Comparison of ENCODE assay signal across 8 cellular contexts in genomic region chr17:8080208-8080798, GRCh38. TPM values are rescaled to one million over a fixed set of nuclear protein-coding genes. Genes with fewer than 3 reads are reported as not detected.
DNase-seq lines count a peak whose midpoint lies in the region; ATAC-seq and TF ChIP-seq lines count a peak whose summit lies in the region.

No MANE protein-coding gene starts in this region.

- H3K27me3 ChIP-seq in AG04450 (ENCODE audit: control insufficient read depth, insufficient read depth, low read length) = peaks cover 65% of the 10 kb centered on the region
- H3K27me3 ChIP-seq in KMS-11 (ENCODE audit: insufficient read depth, low read depth) = no peaks in the 10 kb centered on the region
- peaks cover 47% of the 10 kb centered on the region for H3K27me3 ChIP-seq in adrenal gland

- peaks cover 92% of the 10 kb centered on the region for H3K27me3 Mint-ChIP-seq in nephron (ENCODE audit: low read depth)

- H3K36me3 ChIP-seq in KMS-11 (ENCODE audit: insufficient read depth) = no peaks in the 10 kb centered on the region
- H3K36me3 ChIP-seq in adrenal gland (replicated peaks in 1 of 2) = no peaks in the 10 kb centered on the region

- no peaks in the 10 kb centered on the region for H3K79me2 ChIP-seq in KMS-11 (ENCODE audit: insufficient read depth, low read depth)

- H3K27ac ChIP-seq in AG04450 (ENCODE audit: low read depth, low read length) (no peak overlapping the region), KMS-11 (no peak overlapping the region), coronary artery (no peak overlapping the region), adrenal gland (no peak overlapping the region)

- ATAC-seq in GM21390 (IDR thresholded peaks at IDR 0.05; ENCODE audit: unreplicated experiment) (no peak), esophagus mucosa (no peak)

- intact Hi-C loops in adrenal gland (cut with DNase I) = no loop called here

- H3K9ac ChIP-seq in KMS-11 = no peak overlapping the region

- H3K4me1 Mint-ChIP-seq in nephron = no peaks in the 10 kb centered on the region

- TF ChIP-seq CTCF in AG04450 (IDR thresholded peaks at IDR 0.05; ENCODE audit: low read depth, low read length) (no peak), KMS-11 (conservative IDR thresholded peaks at IDR 0.05; ENCODE audit: low read depth, low read length) (0 out of 2 replicates have a peak, but pooled peaks have one; percentile 32), coronary artery (IDR thresholded peaks at IDR 0.05) (no peak), nephron (IDR thresholded peaks at IDR 0.05; ENCODE audit: unreplicated experiment in 3 of 3) (no peak), adrenal gland (IDR thresholded peaks at IDR 0.05) (peak in 1 of 6 experiments; percentile 29)

- no peaks in the 10 kb centered on the region for H3K36me3 Mint-ChIP-seq in nephron (ENCODE audit: low read depth)

- no peak for TF ChIP-seq POLR2A in adrenal gland (IDR thresholded peaks at IDR 0.05)

- H3K4me3 Mint-ChIP-seq in nephron = peak overlapping the region; percentile 82 to 84 (median 83)

- POLR2A ChIA-PET in AG04450 (lab: Yijun Ruan, JAX) = no interaction called here

- H3K4me3 ChIP-seq in AG04450 (ENCODE audit: low read depth, low read length) (peak overlapping the region; percentile 22), KMS-11 (IDR thresholded peaks at IDR 0.05; ENCODE audit: insufficient read depth, low read depth, low read length) (no peak overlapping the region), coronary artery (peak overlapping the region; percentile 64), adrenal gland (peak overlapping the region in 1 of 4 donors; percentile 51)

- peaks cover 2% of the 10 kb centered on the region for H3K9me3 Mint-ChIP-seq in nephron

- no peak overlapping the region for H3K4me2 ChIP-seq in KMS-11

- no peak overlapping the region for H3K27ac Mint-ChIP-seq in nephron

- CTCF ChIA-PET in AG04450 (lab: Charles Lee) = interaction anchor here (0.7 to 1.4 kb wide), 3 partner anchors 14 to 22 kb away, joined by 3 to 8 read pairs (median 6); no protein-coding TSS in a partner anchor

- WGBS in adrenal gland, 4 donors = 28 to 50% (median 34%) methylated on average over 11 to 25 of the region's 25 CpGs

- H2AFZ ChIP-seq in KMS-11 (ENCODE audit: low read depth) = no peak overlapping the region; the same call in 1 of the 2 replicates

- H3K9me3 ChIP-seq in AG04450 (ENCODE audit: control insufficient read depth, insufficient read depth, low read length) (no peaks in the 10 kb centered on the region; the same call in 1 of the 2 replicates), adrenal gland (replicated peaks in 1 of 3) (no peaks in the 10 kb centered on the region)

- H4K20me1 ChIP-seq in KMS-11 (ENCODE audit: insufficient read depth) = no peaks in the 10 kb centered on the region

- no peaks in the 10 kb centered on the region for H3K4me1 ChIP-seq in KMS-11 (ENCODE audit: low read depth, poor library complexity, severe bottlenecking)
- H3K4me1 ChIP-seq in adrenal gland (replicated peaks in 1 of 2) = peaks cover 0 to 8% of the 10 kb centered on the region in 2 donors

- DNase-seq in AG04450 (ENCODE audit: low read depth, low spot score) = no peak
- DNase-seq in coronary artery (ENCODE audit: low spot score) = no peak
- DNase-seq in adrenal gland = no peak
- no peak for DNase-seq in NCI-H1048 (lab: John Stamatoyannopoulos, UW)

RNA-seq across cellular contexts. Expression of gene ALOX12B, which starts 7.2 kb away (rescaled TPM):
- polyA plus RNA-seq in AG04450 (2011; rRNA removed) (not detected in 2 replicates), adrenal gland (not detected)
- not detected in 2 replicates for polyA minus RNA-seq in AG04450 (2011; rRNA and poly(A)+ RNA removed)
- total RNA-seq in adrenal gland (not detected), esophagus mucosa (15.0 TPM)

RNA-seq across cellular contexts. Expression of gene ALOXE3, which starts 38.0 kb away (rescaled TPM):
- 0.04 and 0.05 TPM in 2 replicates for polyA plus RNA-seq in AG04450 (2011; rRNA removed)
- polyA minus RNA-seq in AG04450 (2011; rRNA and poly(A)+ RNA removed) = 0.09 TPM in 1 of 2 replicates, not detected in the other
- total RNA-seq in adrenal gland = not detected
- polyA plus RNA-seq in adrenal gland = not detected
- total RNA-seq in esophagus mucosa = 4.0 TPM

RNA-seq across cellular contexts. Expression of gene ALOX15B, which starts 41.4 kb away (rescaled TPM):
- polyA plus RNA-seq in AG04450 (2011; rRNA removed) (not detected in 2 replicates), adrenal gland (1 to 10 TPM; 1.1 to 5.8 (median 2.0) TPM)
- polyA minus RNA-seq in AG04450 (2011; rRNA and poly(A)+ RNA removed) = not detected in 2 replicates
- total RNA-seq in adrenal gland (1 to 10 TPM; 2.0 to 9.8 (median 4.6) TPM), esophagus mucosa (121 TPM)

RNA-seq across cellular contexts. Expression of gene HES7, which starts 43.6 kb away (rescaled TPM):
- polyA plus RNA-seq in AG04450 (2011; rRNA removed) = not detected in 2 replicates
- polyA minus RNA-seq in AG04450 (2011; rRNA and poly(A)+ RNA removed) = not detected in 2 replicates
- under 1 TPM in 2 of 8 donors, not detected in 6; 0.29 to 0.34 TPM for total RNA-seq in adrenal gland
- polyA plus RNA-seq in adrenal gland = 1 to 10 TPM in 1 of 3 donors, under 1 TPM in 1, not detected in 1; 0.32 to 1.0 TPM
- total RNA-seq in esophagus mucosa = 0.40 TPM

Comparison
In these comparisons a context has a peak if more than half of its experiments do, and no peak if none do; other contexts are left out.
1. RNA of gene ALOX12B, which starts 7.2 kb away (total RNA-seq): 15.0 TPM in esophagus mucosa (single experiment); not detected in adrenal gland; every median in the first group is over 10 times any median in the second.
2. RNA of gene ALOX15B, which starts 41.4 kb away (total RNA-seq): 121 TPM in esophagus mucosa (single experiment); 2.0 to 9.8 TPM in adrenal gland; every median in the first group is over 10 times any median in the second.